9 cellular contexts compared by ENCODE assay signal in genomic region chr4:8594097-8595038, GRCh38. TPM values are rescaled to one million over a fixed set of nuclear protein-coding genes. Genes with fewer than 3 reads are reported as not detected.
DNase-seq lines count a peak whose midpoint lies in the region; ATAC-seq, FAIRE-seq and TF ChIP-seq lines count a peak whose summit lies in the region.
"Had no signal": no experiment of that assay in that cellular context is flagged by ENCODE, and none has a peak within 500 bp of the region (broad histone marks: within the 10 kb centered on the region; RNA-seq: fewer than 3 reads in every experiment).

No MANE protein-coding gene starts in this region.

- intact Hi-C loops in ovary (cut with DNase I), result loop anchor here in 1 of 4 donors (1.0 kb wide), 1 partner anchor 125 kb away; no protein-coding TSS in a partner anchor

- peak; percentile 86 for TF ChIP-seq CTCF in LNCaP clone FGC (IDR thresholded peaks at IDR 0.05; ENCODE audit: control insufficient read depth, extremely low read depth, insufficient read depth)
- peak in 3 of 4 experiments; percentile 61 to 68 (median 66) for TF ChIP-seq CTCF in gastroesophageal sphincter (IDR thresholded peaks at IDR 0.05)
- peak; percentile 66 to 87 (median 80) for TF ChIP-seq CTCF in ovary (IDR thresholded peaks at IDR 0.05)

- TF ChIP-seq EP300 in gastroesophageal sphincter (IDR thresholded peaks at IDR 0.05) (no peak), ovary (IDR thresholded peaks at IDR 0.05) (no peak)

- DNase-seq in 8988T (peak; percentile 98), EH (ENCODE audit: low read depth) (peak; percentile 81), LNCaP clone FGC (ENCODE audit: low read depth) (peak; percentile 39), ovary (peak; percentile 73 to 85 (median 76))
- no peak for DNase-seq in effector CD4-positive, alpha-beta T cell

- H3K36me3 ChIP-seq in gastroesophageal sphincter (no peaks in the 10 kb centered on the region), ovary (no peaks in the 10 kb centered on the region)

- FAIRE-seq in TTC549 (lab: Jason Lieb, UNC), result peak; percentile 26

- H3K27ac ChIP-seq in gastroesophageal sphincter (no peak overlapping the region), ovary (peak overlapping the region; percentile 83 to 87)

- WGBS in gastroesophageal sphincter (ENCODE audit: low coverage in 1 of 2), 2 donors, result 15 to 39% methylated on average over 6 to 15 of the region's 24 CpGs
- WGBS in ovary, 3 donors, result 24 to 27% (median 25%) methylated on average over 24 of the region's 24 CpGs

- peaks cover 0 to 18% (median 0%) of the 10 kb centered on the region in 3 donors for H3K4me1 ChIP-seq in gastroesophageal sphincter
- peaks cover 39% of the 10 kb centered on the region for H3K4me1 ChIP-seq in ovary (ENCODE audit: insufficient read depth)

- no peak for TF ChIP-seq POLR2A in gastroesophageal sphincter (IDR thresholded peaks at IDR 0.05)
- no peak for TF ChIP-seq POLR2A in ovary (IDR thresholded peaks at IDR 0.05)

- ATAC-seq in gastroesophageal sphincter (peak; percentile 52), HG03159 (IDR thresholded peaks at IDR 0.05; ENCODE audit: unreplicated experiment) (no peak)

- H3K27me3 ChIP-seq in gastroesophageal sphincter, result peaks cover 55% of the 10 kb centered on the region
- H3K27me3 ChIP-seq in ovary, result no peaks in the 10 kb centered on the region

- H3K4me3 ChIP-seq in LNCaP clone FGC (ENCODE audit: low read depth, low read length) (no peak overlapping the region), gastroesophageal sphincter (no peak overlapping the region), ovary (peak overlapping the region; percentile 45)

- no peaks in the 10 kb centered on the region for H3K9me3 ChIP-seq in gastroesophageal sphincter
- no peaks in the 10 kb centered on the region for H3K9me3 ChIP-seq in ovary

RNA-seq across cellular contexts. Expression of gene CPZ, which starts 1.8 kb away (rescaled TPM):
- total RNA-seq in gastroesophageal sphincter (1 to 10 TPM in 3 of 4 donors, not detected in 1; 2.3 to 7.5 (median 3.2) TPM), ovary (100 to 1,000 TPM in 4 of 7 donors, 10 to 100 TPM in 3; 55.9 to 212 (median 129) TPM)
- polyA plus RNA-seq in ovary, result 100 to 1,000 TPM in 1 of 2 donors, 10 to 100 TPM in 1; 51.0 to 170 TPM
- total RNA-seq: mononuclear cell had no signal

RNA-seq across cellular contexts. Expression of gene GPR78, which starts 14.2 kb away (rescaled TPM):
- total RNA-seq in gastroesophageal sphincter, result not detected
- 10 to 100 TPM in 1 of 7 donors, 1 to 10 TPM in 6; 1.0 to 14.7 (median 6.5) TPM for total RNA-seq in ovary
- polyA plus RNA-seq in ovary, result 1 to 10 TPM; 1.6 to 5.4 TPM
- total RNA-seq: mononuclear cell had no signal

Comparison
In these comparisons a context has a peak if more than half of its experiments do, and no peak if none do; other contexts are left out.
1. H3K27ac ChIP-seq: peak in ovary (2 of 2); none in gastroesophageal sphincter (0 of 4).
2. RNA of gene CPZ, which starts 1.8 kb away (total RNA-seq): 55.9 to 212 TPM in ovary; 2.3 to 7.5 TPM in gastroesophageal sphincter; every median in the first group is over 4 times any median in the second.
3. Peak in every context shown above with its lines, with median percentiles within 50 percentile points of each other: CTCF ChIP-seq.